In the genomic region with DNA sequence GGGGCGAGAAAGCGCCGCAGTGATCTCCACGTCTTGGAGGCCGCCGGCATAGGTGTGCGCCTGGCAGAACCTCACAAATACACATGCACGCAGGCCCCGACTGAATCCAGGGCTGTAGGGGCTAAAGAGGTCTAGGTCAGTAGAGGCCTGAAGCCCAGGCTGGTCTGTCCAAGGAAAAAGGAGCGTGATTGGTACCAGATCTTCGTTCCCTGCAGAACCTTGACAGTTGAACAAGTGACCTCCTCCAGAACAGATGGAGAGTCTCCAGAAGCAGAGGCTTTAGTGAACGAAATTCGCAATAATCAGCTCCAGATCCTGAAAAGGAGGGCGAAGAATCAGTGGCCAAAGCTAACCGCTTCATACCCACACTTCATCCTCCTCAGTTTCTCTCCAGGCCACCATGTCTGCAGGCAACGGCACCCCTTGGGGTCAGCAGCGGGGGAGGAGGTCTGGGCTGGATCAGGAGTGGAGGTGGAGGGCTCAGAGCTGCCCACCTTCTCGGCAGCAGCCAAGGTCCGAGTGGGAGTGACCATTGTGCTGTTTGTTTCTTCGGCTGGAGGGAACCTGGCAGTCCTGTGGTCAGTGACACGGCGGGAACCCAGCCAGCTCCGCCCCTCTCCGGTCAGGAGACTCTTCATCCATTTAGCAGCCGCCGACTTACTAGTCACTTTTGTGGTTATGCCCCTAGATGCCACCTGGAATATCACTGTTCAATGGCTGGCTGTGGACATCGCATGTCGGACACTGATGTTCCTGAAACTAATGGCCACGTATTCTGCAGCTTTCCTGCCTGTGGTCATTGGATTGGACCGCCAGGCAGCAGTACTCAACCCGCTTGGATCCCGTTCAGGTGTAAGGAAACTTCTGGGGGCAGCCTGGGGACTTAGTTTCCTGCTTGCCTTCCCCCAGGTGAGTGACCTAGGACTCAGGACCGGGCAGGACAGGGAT, we compare ENCODE assay signal across 8 cellular contexts. TPM values are rescaled to one million over a fixed set of nuclear protein-coding genes. Genes with fewer than 3 reads are reported as not detected.
DNase-seq lines count a peak whose midpoint lies in the region; ATAC-seq lines count a peak whose summit lies in the region.

No MANE protein-coding gene starts in this region.

- H3K4me1 ChIP-seq in right cardiac atrium (ENCODE audit: control insufficient read depth, insufficient read depth, low read length), result peaks cover 2% of the 10 kb centered on the region

- 5% methylated on average over 33 of the region's 33 CpGs for WGBS in right cardiac atrium

- peak overlapping the region; percentile 76 for H3K27ac ChIP-seq in right cardiac atrium (ENCODE audit: low read length)

- DNase-seq in stimulated activated CD4-positive, alpha-beta T cell treated with anti-CD3 and anti-CD28 coated beads, Interleukin-1b, Interleukin-23, amount 100 ng/mL, for 48 hours, result peak; percentile 9
- no peak for DNase-seq in stimulated activated CD4-positive, alpha-beta T cell treated with anti-CD3 and anti-CD28 coated beads, Interleukin-4, amount 100 ng/mL, for 4 hours
- DNase-seq in NCI-H748 (lab: John Stamatoyannopoulos, UW; ENCODE audit: unreplicated experiment) (peak; percentile 66), anterior cingulate cortex (lab: John Stamatoyannopoulos, UW) (peak in 42 of 58 donors; percentile 7 to 64 (median 33)), right cardiac atrium (peak; percentile 55 to 86 (median 85)), posterior vena cava (ENCODE audit: low spot score) (peak; percentile 86), foreskin melanocyte (no peak)

- H3K27me3 ChIP-seq in right cardiac atrium (ENCODE audit: control insufficient read depth, insufficient read depth), result no peaks in the 10 kb centered on the region

- H3K4me3 ChIP-seq in right cardiac atrium (ENCODE audit: low read length), result peak overlapping the region; percentile 72

- no peaks in the 10 kb centered on the region for H3K9me3 ChIP-seq in right cardiac atrium (ENCODE audit: control insufficient read depth, low read length)

- ATAC-seq in HG02759 (IDR thresholded peaks at IDR 0.05; ENCODE audit: unreplicated experiment) (peak; percentile 13), right cardiac atrium (peak; percentile 30 to 50)

- intact Hi-C loops in right cardiac atrium (cut with DNase I) (loop anchor here in 1 of 4 donors (10.0 kb wide), 1 partner anchor 74 kb away; a partner anchor contains a TSS), posterior vena cava (cut with DNase I) (loop anchor here in 1 of 2 donors (5.0 to 10.0 kb wide), 2 partner anchors 43 to 64 kb away; a partner anchor contains a TSS)

RNA-seq across cellular contexts. Expression of a gene that starts 0.7 kb away (rescaled TPM):
- 10 to 100 TPM; 21.4 to 23.7 (median 22.4) TPM for total RNA-seq in right cardiac atrium
- 22.8 TPM for polyA plus RNA-seq in right cardiac atrium
- 10 to 100 TPM; 19.8 to 24.4 TPM for total RNA-seq in posterior vena cava

RNA-seq across cellular contexts. Expression of a gene that starts 8.0 kb away (rescaled TPM):
- total RNA-seq in right cardiac atrium (10 to 100 TPM; 68.6 to 94.5 (median 74.4) TPM), posterior vena cava (10 to 100 TPM; 81.0 to 83.3 TPM)
- polyA plus RNA-seq in right cardiac atrium, result 64.1 TPM

RNA-seq across cellular contexts. Expression of a gene that starts 9.4 kb away (rescaled TPM):
- 10 to 100 TPM; 10.2 to 29.0 (median 12.6) TPM for total RNA-seq in right cardiac atrium
- 5.6 TPM for polyA plus RNA-seq in right cardiac atrium
- total RNA-seq in posterior vena cava, result 1 to 10 TPM; 5.7 to 9.0 TPM

RNA-seq across cellular contexts. Expression of a gene that starts 33.6 kb away (rescaled TPM):
- total RNA-seq in right cardiac atrium (1 to 10 TPM; 1.9 to 2.3 (median 2.1) TPM), posterior vena cava (1 to 10 TPM; 5.0 to 7.0 TPM)
- 1.4 TPM for polyA plus RNA-seq in right cardiac atrium

RNA-seq across cellular contexts. Expression of a gene that starts 38.6 kb away (rescaled TPM):
- total RNA-seq in right cardiac atrium (10 to 100 TPM; 25.4 to 39.2 (median 28.4) TPM), posterior vena cava (10 to 100 TPM; 45.5 to 45.8 TPM)
- 11.9 TPM for polyA plus RNA-seq in right cardiac atrium

Comparison
In these comparisons a context has a peak if more than half of its experiments do, and no peak if none do; other contexts are left out.
1. DNase-seq: peak in stimulated activated CD4-positive, alpha-beta T cell treated with anti-CD3 and anti-CD28 coated beads, Interleukin-1b, Interleukin-23, amount 100 ng/mL, for 48 hours (single experiment), NCI-H748 (single experiment), anterior cingulate cortex (42 of 58), right cardiac atrium (3 of 3) and posterior vena cava (single experiment); none in stimulated activated CD4-positive, alpha-beta T cell treated with anti-CD3 and anti-CD28 coated beads, Interleukin-4, amount 100 ng/mL, for 4 hours (0 of 2) and foreskin melanocyte (single experiment).